8 cellular contexts compared by ENCODE assay signal in the genomic region with DNA sequence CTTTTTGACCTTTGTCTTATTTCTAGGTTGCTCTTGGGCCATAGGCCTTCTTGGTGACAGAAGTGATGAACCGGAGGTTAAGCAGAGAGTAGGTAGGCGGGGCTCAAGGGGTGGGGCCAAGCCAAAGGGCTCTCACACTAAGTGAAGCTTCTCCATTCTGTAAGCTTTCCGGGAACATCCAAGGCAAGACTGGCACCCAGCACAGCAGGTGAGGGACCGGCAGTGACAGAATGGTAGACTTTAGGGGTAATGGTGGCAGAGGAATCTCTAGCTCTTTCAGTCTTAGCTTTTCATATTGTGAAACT. TPM values are rescaled to one million over a fixed set of nuclear protein-coding genes. Genes with fewer than 3 reads are reported as not detected.
DNase-seq lines count a peak whose midpoint lies in the region; ATAC-seq and TF ChIP-seq lines count a peak whose summit lies in the region.

Gene TNFAIP8L2 (plus strand): TSS at position 135 of the 305 bp plus-strand sequence. CDS start 2,049 bp downstream, outside the sequence.

- no peak for TF ChIP-seq CTCF in CD8-positive, alpha-beta T cell (IDR thresholded peaks at IDR 0.05)

- H3K27me3 ChIP-seq in CD8-positive, alpha-beta T cell (ENCODE audit: insufficient read depth, low read length): no peaks in the 10 kb centered on the region
- H3K27me3 ChIP-seq in layer of hippocampus (ENCODE audit: control insufficient read depth, insufficient read depth, low read length): no peaks in the 10 kb centered on the region

- peak within 1 kb of the TSS; percentile 55 for H3K27ac ChIP-seq in CD8-positive, alpha-beta T cell (ENCODE audit: low read depth, low read length)
- H3K27ac ChIP-seq in layer of hippocampus (ENCODE audit: low read depth, low read length): peak within 1 kb of the TSS; percentile 49

- peak within 1 kb of the TSS; percentile 97 for H3K4me3 Mint-ChIP-seq in CD8-positive, alpha-beta T cell

- POLR2A ChIA-PET in CD8-positive, alpha-beta T cell (lab: Charles Lee): interaction anchor here (0.7 to 4.3 kb wide), 14 partner anchors 8 to 922 kb away, joined by 3 to 26 read pairs (median 6); partner anchors contain the start of genes CDC42SE1, GABPB2, LYSMD1 and SCNM1

- no peaks in the 10 kb centered on the region for H3K9me3 ChIP-seq in CD8-positive, alpha-beta T cell (ENCODE audit: low read length)

- H3K27me3 Mint-ChIP-seq in CD8-positive, alpha-beta T cell (ENCODE audit: low read depth): no peaks in the 10 kb centered on the region

- H3K36me3 ChIP-seq in CD8-positive, alpha-beta T cell (ENCODE audit: insufficient read depth, low read length): peaks cover 12% of the 10 kb centered on the region

- peaks cover 55% of the 10 kb centered on the region for H3K4me1 Mint-ChIP-seq in CD8-positive, alpha-beta T cell (ENCODE audit: low read depth)

- DNase-seq in CD8-positive, alpha-beta T cell: peak; percentile 45 to 86 (median 72)
- peak; percentile 84 for DNase-seq in OCI-M2 (lab: John Stamatoyannopoulos, UW; ENCODE audit: unreplicated experiment)
- DNase-seq in activated T-cell treated with anti-CD3 and anti-CD28 coated beads, Interleukin-2, amount 50 U/mL, for 48 hours: peak; percentile 88
- DNase-seq in stimulated activated CD8-positive, alpha-beta memory T cell treated with anti-CD3 and anti-CD28 coated beads, Interleukin-4, amount 100 ng/mL, for 24 hours (ENCODE audit: low read depth): peak; percentile 71
- DNase-seq in HuH-7.5 (ENCODE audit: low spot score): no peak

- peak within 1 kb of the TSS; percentile 89 for H3K4me3 ChIP-seq in CD8-positive, alpha-beta T cell (ENCODE audit: low read depth, low read length)

- ATAC-seq in CD8-positive, alpha-beta T cell: peak; percentile 83
- ATAC-seq in GM21717 (IDR thresholded peaks at IDR 0.05; ENCODE audit: unreplicated experiment): peak; percentile 62
- ATAC-seq in HG02623 (IDR thresholded peaks at IDR 0.05; ENCODE audit: unreplicated experiment): no peak

- intact Hi-C loops in CD8-positive, alpha-beta T cell (cut with DNase I, micrococcal nuclease): loop anchor here (1.0 to 5.0 kb wide), 10 partner anchors 10 to 694 kb away; partner anchors contain the start of genes CDC42SE1 (in 1 of the 2), PIP5K1A (in 1 of the 2), PSMD4 (in 1 of the 2) and SEMA6C (in 1 of the 2)

- peaks cover 38% of the 10 kb centered on the region for H3K36me3 Mint-ChIP-seq in CD8-positive, alpha-beta T cell

- H3K27ac Mint-ChIP-seq in CD8-positive, alpha-beta T cell: peak within 1 kb of the TSS; percentile 92

- H3K9me3 Mint-ChIP-seq in CD8-positive, alpha-beta T cell: no peaks in the 10 kb centered on the region

- peaks cover 35% of the 10 kb centered on the region for H3K4me1 ChIP-seq in CD8-positive, alpha-beta T cell (ENCODE audit: insufficient read depth, low read length)

- CTCF ChIA-PET in CD8-positive, alpha-beta T cell (lab: Charles Lee): interaction anchor here (0.7 to 9.9 kb wide), 23 partner anchors 14 to 605 kb away, joined by 3 to 204 read pairs (median 4); partner anchors contain the start of genes ANXA9, CDC42SE1, GABPB2 and VPS72

RNA-seq across cellular contexts. Expression of gene TNFAIP8L2, which starts in this region (rescaled TPM):
- under 1 TPM; 0.62 to 0.86 TPM for total RNA-seq in CD8-positive, alpha-beta T cell

Comparison
In these comparisons a context has a peak if more than half of its experiments do, and no peak if none do; other contexts are left out.
1. Peak in DNase-seq, ATAC-seq, H3K4me3 ChIP-seq and H3K27ac ChIP-seq in CD8-positive, alpha-beta T cell; RNA of the gene not detected or under 1 TPM.